ENCODE assay signal across 8 cellular contexts in genomic region chr7:149126662-149127321, GRCh38. TPM values are rescaled to one million over a fixed set of nuclear protein-coding genes. Genes with fewer than 3 reads are reported as not detected.
DNase-seq lines count a peak whose midpoint lies in the region; ATAC-seq and TF ChIP-seq lines count a peak whose summit lies in the region.

No MANE protein-coding gene starts in this region.

- DNase-seq in NK-92 treated with Interleukin-12 subunit alpha and Interleukin-12 subunit beta, amount 100 ng/mL, for 24 hours (lab: John Stamatoyannopoulos, UW), result peak; percentile 71
- DNase-seq in NK-92 (lab: John Stamatoyannopoulos, UW; ENCODE audit: unreplicated experiment) (no peak), NCI-H345 treated with DMSO at 0.1 percent for 48 hours (lab: John Stamatoyannopoulos, UW; ENCODE audit: unreplicated experiment) (peak; percentile 48), erythroblast (lab: John Stamatoyannopoulos, UW) (peak; percentile 70 to 76), myocyte (ENCODE audit: low read depth) (peak; percentile 71)
- DNase-seq in activated CD8-positive, alpha-beta memory T cell treated with anti-CD3 and anti-CD28 coated beads, Interleukin-2, amount 50 U/mL, for 4 hours, result peak; percentile 67
- DNase-seq in stimulated activated effector memory CD8-positive, alpha-beta T cell treated with anti-CD3 and anti-CD28 coated beads, Interleukin-12 subunit alpha, Interleukin-12 subunit beta, amount 100 ng/mL, for 72 hours (ENCODE audit: low spot score in 2 of 2), result peak; percentile 64 to 91

- ATAC-seq in HG02973 (IDR thresholded peaks at IDR 0.05; ENCODE audit: unreplicated experiment), result peak; percentile 40
- peak; percentile 74 for ATAC-seq in stimulated activated effector memory CD8-positive, alpha-beta T cell treated with anti-CD3 and anti-CD28 coated beads, Interleukin-12 subunit alpha, Interleukin-12 subunit beta, amount 100 ng/mL, for 72 hours

- H3K4me3 Mint-ChIP-seq in stimulated activated effector memory CD8-positive, alpha-beta T cell treated with anti-CD3 and anti-CD28 coated beads, Interleukin-12 subunit alpha, Interleukin-12 subunit beta, amount 100 ng/mL, for 72 hours, result peak overlapping the region; percentile 97

- peak overlapping the region; percentile 99 for H3K27ac Mint-ChIP-seq in stimulated activated effector memory CD8-positive, alpha-beta T cell treated with anti-CD3 and anti-CD28 coated beads, Interleukin-12 subunit alpha, Interleukin-12 subunit beta, amount 100 ng/mL, for 72 hours

- H3K9me3 Mint-ChIP-seq in stimulated activated effector memory CD8-positive, alpha-beta T cell treated with anti-CD3 and anti-CD28 coated beads, Interleukin-12 subunit alpha, Interleukin-12 subunit beta, amount 100 ng/mL, for 72 hours, result peaks cover 4% of the 10 kb centered on the region

- peaks cover 76% of the 10 kb centered on the region for H3K36me3 Mint-ChIP-seq in stimulated activated effector memory CD8-positive, alpha-beta T cell treated with anti-CD3 and anti-CD28 coated beads, Interleukin-12 subunit alpha, Interleukin-12 subunit beta, amount 100 ng/mL, for 72 hours

- H3K4me1 Mint-ChIP-seq in stimulated activated effector memory CD8-positive, alpha-beta T cell treated with anti-CD3 and anti-CD28 coated beads, Interleukin-12 subunit alpha, Interleukin-12 subunit beta, amount 100 ng/mL, for 72 hours, result peaks cover 33% of the 10 kb centered on the region

- TF ChIP-seq POLR2A in erythroblast (IDR thresholded peaks at IDR 0.05; ENCODE audit: low read length), result peak; percentile 47

RNA-seq across cellular contexts. Expression of gene ZNF425, which starts 0.7 kb away (rescaled TPM):
- total RNA-seq in myocyte, result 3.6 and 6.7 TPM in 2 replicates
- polyA plus RNA-seq in myocyte (2012), result 5.4 TPM

RNA-seq across cellular contexts. Expression of gene ZNF398, which starts 20.5 kb away (rescaled TPM):
- 17.3 and 21.1 TPM in 2 replicates for total RNA-seq in myocyte
- 6.4 TPM for polyA plus RNA-seq in myocyte (2012)

RNA-seq across cellular contexts. Expression of gene ZNF786, which starts 36.3 kb away (rescaled TPM):
- 5.9 and 6.7 TPM in 2 replicates for total RNA-seq in myocyte
- polyA plus RNA-seq in myocyte (2012), result 4.3 TPM
